In genomic region chr3:193906849-193907410, GRCh38 we compare ENCODE assay signal across 14 cellular contexts.
DNase-seq lines count a peak whose midpoint lies in the region; ATAC-seq and TF ChIP-seq lines count a peak whose summit lies in the region.
"Had no signal": no experiment of that assay in that cellular context is flagged by ENCODE, and none has a peak within 500 bp of the region (broad histone marks: within the 10 kb centered on the region; RNA-seq: fewer than 3 reads in every experiment).

No MANE protein-coding gene starts in this region.

- dilution Hi-C loops in mammary epithelial cell (cut with HindIII; ENCODE audit: low sequenced_read_pairs) = no loop called here

- CTCF ChIA-PET in mammary epithelial cell (lab: Charles Lee; ENCODE audit: low non-redundant PET) (no interaction called here), PC-3 (lab: Charles Lee) (no interaction called here)

- no peak overlapping the region for H2AFZ ChIP-seq in mammary epithelial cell (ENCODE audit: low read depth, low read length)
- H2AFZ ChIP-seq in PC-3 (ENCODE audit: low read length) = no peak overlapping the region

- TF ChIP-seq CTCF in mammary epithelial cell (conservative IDR thresholded peaks at IDR 0.05 in 1 of 2, IDR thresholded peaks at IDR 0.05 in 1 of 2; ENCODE audit: extremely low read depth in 1 of 2, insufficient read depth in 1 of 2, low read depth in 1 of 2, low read length in 2 of 2) = no peak
- no peak for TF ChIP-seq CTCF in breast epithelium (IDR thresholded peaks at IDR 0.05)
- TF ChIP-seq CTCF in PC-3 (conservative IDR thresholded peaks at IDR 0.05; ENCODE audit: low read depth, low read length) = no peak

- in situ Hi-C loops in mammary epithelial cell (cut with MboI; ENCODE audit: low sequenced_read_pairs in 2 of 2) = no loop called here

- WGBS in mammary epithelial cell (ENCODE audit: low coverage, missing lambda C conversion rate) = 83% methylated on average over 2 of the region's 2 CpGs

- DNase-seq in mammary epithelial cell (peak; percentile 19), breast epithelium (ENCODE audit: low spot score in 2 of 2) (no peak), PC-3 (peak; percentile 44), AG20443 (ENCODE audit: low spot score) (no peak), NCI-H1417 (lab: John Stamatoyannopoulos, UW) (no peak)
- DNase-seq: ACHN; CD8-positive, alpha-beta T cell; COR-L47; DND-41; GDM1; HFFc6 had no signal

- H3K79me2 ChIP-seq in mammary epithelial cell (ENCODE audit: insufficient read depth, low read length) = no peaks in the 10 kb centered on the region
- H3K79me2 ChIP-seq in PC-3 (ENCODE audit: low read length) = no peaks in the 10 kb centered on the region

- POLR2A ChIA-PET in PC-3 (lab: Charles Lee; ENCODE audit: unreplicated experiment) = interaction anchor here (0.6 kb wide), 1 partner anchor 26 kb away, joined by 3 read pairs; no protein-coding TSS in a partner anchor

- H3K4me3 ChIP-seq in mammary epithelial cell (replicated peaks in 1 of 3; ENCODE audit: insufficient read depth in 1 of 3, low read depth in 2 of 3, low read length in 3 of 3) (no peak overlapping the region), breast epithelium (no peak overlapping the region), PC-3 (ENCODE audit: low read length) (no peak overlapping the region)
- H3K4me3 ChIP-seq: HAP-1 had no signal

- BruUV-seq in mammary epithelial cell (replicated peaks; lab: Mats Ljungman, UMichigan) (no TSS peak), PC-3 (replicated peaks; lab: Mats Ljungman, UMichigan) (no TSS peak)

- no peaks in the 10 kb centered on the region for H3K9me3 ChIP-seq in mammary epithelial cell (replicated peaks; ENCODE audit: insufficient read depth, low read length)
- H3K9me3 ChIP-seq in breast epithelium = no peaks in the 10 kb centered on the region
- no peaks in the 10 kb centered on the region for H3K9me3 ChIP-seq in PC-3 (ENCODE audit: low read length)
- H3K9me3 ChIP-seq: HAP-1 had no signal

- H3K27me3 ChIP-seq in mammary epithelial cell (ENCODE audit: insufficient read depth, low read length) (no peaks in the 10 kb centered on the region), breast epithelium (no peaks in the 10 kb centered on the region), PC-3 (ENCODE audit: low read length) (no peaks in the 10 kb centered on the region)

- no peak for TF ChIP-seq POLR2A in breast epithelium (IDR thresholded peaks at IDR 0.05)

- no peaks in the 10 kb centered on the region for H3K36me3 ChIP-seq in mammary epithelial cell (ENCODE audit: insufficient read depth, low read length)
- no peaks in the 10 kb centered on the region for H3K36me3 ChIP-seq in breast epithelium
- H3K36me3 ChIP-seq in PC-3 (ENCODE audit: low read depth, low read length) = no peaks in the 10 kb centered on the region
- H3K36me3 ChIP-seq: HAP-1 had no signal

- intact Hi-C loops in mammary epithelial cell (cut with micrococcal nuclease) = no loop called here
- intact Hi-C loops in breast epithelium (cut with DNase I; ENCODE audit: low total_unique reads) = no loop called here
- intact Hi-C loops in PC-3 (cut with micrococcal nuclease) = no loop called here

- H3K9ac ChIP-seq in mammary epithelial cell (ENCODE audit: insufficient read depth, low read length) = no peak overlapping the region
- H3K9ac ChIP-seq in PC-3 (ENCODE audit: low read length) = no peak overlapping the region

- no peaks in the 10 kb centered on the region for H3F3A ChIP-seq in PC-3 (ENCODE audit: low read length, unreplicated experiment)

- H4K20me1 ChIP-seq in mammary epithelial cell (ENCODE audit: insufficient read depth, low read length) (no peaks in the 10 kb centered on the region), PC-3 (ENCODE audit: low read length) (no peaks in the 10 kb centered on the region)

- H3K4me2 ChIP-seq in mammary epithelial cell (ENCODE audit: insufficient read depth, low read depth, low read length) = no peak overlapping the region
- H3K4me2 ChIP-seq in PC-3 (ENCODE audit: low read length) = no peak overlapping the region

- ATAC-seq in PC-3 (no peak), esophagus mucosa (peak; percentile 24), GM18867 (IDR thresholded peaks at IDR 0.05; ENCODE audit: unreplicated experiment) (no peak)
- ATAC-seq: CD8-positive, alpha-beta T cell had no signal

- no peaks in the 10 kb centered on the region for H3K9me2 ChIP-seq in PC-3 (replicated peaks; ENCODE audit: low read length)

- H3K4me1 ChIP-seq in mammary epithelial cell (ENCODE audit: insufficient read depth, low read length) (no peaks in the 10 kb centered on the region), breast epithelium (no peaks in the 10 kb centered on the region), PC-3 (ENCODE audit: insufficient read depth, low read length) (peaks cover 15% of the 10 kb centered on the region)

- no peak overlapping the region for H3K27ac ChIP-seq in mammary epithelial cell (ENCODE audit: insufficient read depth, low read depth, low read length)
- no peak overlapping the region for H3K27ac ChIP-seq in breast epithelium
- H3K27ac ChIP-seq in PC-3 (ENCODE audit: low read length) = no peak overlapping the region

Comparison
In these comparisons a context has a peak if more than half of its experiments do, and no peak if none do; other contexts are left out.
1. DNase-seq: peak in mammary epithelial cell (single experiment) and PC-3 (single experiment); none in breast epithelium (0 of 2), AG20443 (single experiment) and NCI-H1417 (0 of 3).